ENCODE assay signal across 8 cellular contexts in the genomic region with DNA sequence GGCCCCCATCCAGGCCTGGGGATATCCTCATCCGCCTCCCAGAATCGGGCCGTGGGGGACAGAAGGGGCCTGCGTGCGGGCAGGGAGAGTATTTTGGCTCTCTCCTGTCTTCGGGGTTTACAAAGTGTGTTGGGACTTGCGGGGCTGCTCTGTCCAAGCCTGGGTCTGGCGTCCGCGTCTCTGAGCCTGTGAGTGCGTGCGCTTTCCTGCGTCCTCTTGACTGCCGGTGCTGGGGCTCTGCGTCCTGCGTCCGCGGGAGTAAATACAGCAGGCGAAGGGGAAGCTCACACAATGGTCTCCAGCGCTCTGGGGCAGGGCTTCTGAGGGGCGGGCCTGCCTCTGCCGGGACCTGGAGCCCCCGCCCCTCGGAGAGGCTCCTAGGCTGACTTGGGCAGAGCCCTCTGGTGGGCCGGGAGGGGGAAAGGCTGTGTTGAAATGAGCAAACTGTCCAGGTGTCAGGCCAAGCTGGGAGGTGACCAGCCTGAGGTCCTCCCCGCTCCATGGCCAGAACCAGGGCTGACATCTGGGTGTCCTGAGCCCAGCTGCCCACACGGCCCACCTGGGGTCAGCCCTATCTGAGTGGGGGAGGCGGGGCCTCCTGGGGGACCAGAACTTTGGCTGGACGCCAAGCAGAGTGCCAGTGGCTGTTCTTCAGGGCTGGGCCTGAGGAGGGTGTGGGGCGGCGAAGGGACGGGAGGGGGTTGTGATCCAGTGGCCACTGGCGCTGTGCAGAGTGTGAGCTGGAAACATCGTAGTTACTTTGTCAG.
DNase-seq lines count a peak whose midpoint lies in the region; ATAC-seq and TF ChIP-seq lines count a peak whose summit lies in the region.

No MANE protein-coding gene starts in this region.

- DNase-seq in CD4-positive, alpha-beta T cell, result peak; percentile 48 to 78 (median 66)
- DNase-seq in KG1 (lab: John Stamatoyannopoulos, UW) (peak; percentile 26), choroid plexus epithelial cell (ENCODE audit: low read depth) (peak; percentile 91), kidney glomerular epithelial cell (lab: John Stamatoyannopoulos, UW) (peak; percentile 36)
- DNase-seq in activated CD4-positive, alpha-beta T cell treated with anti-CD3 and anti-CD28 coated beads for 1 hour, result peak; percentile 57
- DNase-seq in stimulated activated CD4-positive, alpha-beta T cell treated with anti-CD3 and anti-CD28 coated beads, Interleukin-12 subunit alpha, Interleukin-12 subunit beta, amount 100 ng/mL, for 48 hours (ENCODE audit: low read depth in 2 of 3, low spot score in 1 of 3), result peak; percentile 54 to 70 (median 59)

- TF ChIP-seq CTCF in CD4-positive, alpha-beta T cell (IDR thresholded peaks at IDR 0.05), result peak; percentile 59
- peak; percentile 48 for TF ChIP-seq CTCF in choroid plexus epithelial cell (conservative IDR thresholded peaks at IDR 0.05; ENCODE audit: low read depth, low read length)

- intact Hi-C loops in CD4-positive, alpha-beta T cell (cut with DNase I, micrococcal nuclease), result loop anchor here (2.0 to 5.0 kb wide), 3 partner anchors 33 to 92 kb away; no protein-coding TSS in a partner anchor

- no peaks in the 10 kb centered on the region for H3K9me3 Mint-ChIP-seq in CD4-positive, alpha-beta T cell

- ATAC-seq in CD4-positive, alpha-beta T cell (ENCODE audit: poor library complexity), result peak; percentile 70
- ATAC-seq in HG03457 (IDR thresholded peaks at IDR 0.05; ENCODE audit: unreplicated experiment), result no peak
- no peak for ATAC-seq in GM19452 (IDR thresholded peaks at IDR 0.05; ENCODE audit: unreplicated experiment)

- H3K4me1 Mint-ChIP-seq in CD4-positive, alpha-beta T cell (ENCODE audit: low read depth), result peaks cover 85% of the 10 kb centered on the region

- H3K27me3 Mint-ChIP-seq in CD4-positive, alpha-beta T cell, result no peaks in the 10 kb centered on the region

- no peaks in the 10 kb centered on the region for H3K9me3 ChIP-seq in CD4-positive, alpha-beta T cell (ENCODE audit: control insufficient read depth, low read length)

- POLR2A ChIA-PET in CD4-positive, alpha-beta T cell (lab: Charles Lee), result interaction anchor here (0.6 to 6.1 kb wide), 24 partner anchors 8 to 1022 kb away, joined by 3 to 91 read pairs (median 8); no protein-coding TSS in a partner anchor

- peak overlapping the region; percentile 100 for H3K4me3 Mint-ChIP-seq in CD4-positive, alpha-beta T cell

- H3K27ac ChIP-seq in CD4-positive, alpha-beta T cell (ENCODE audit: low read depth, low read length), result peak overlapping the region; percentile 82

- H3K27ac Mint-ChIP-seq in CD4-positive, alpha-beta T cell, result peak overlapping the region; percentile 93

- H3K4me3 ChIP-seq in choroid plexus epithelial cell (ENCODE audit: low read depth, low read length), result peak overlapping the region; percentile 85

- CTCF ChIA-PET in CD4-positive, alpha-beta T cell (lab: Charles Lee), result interaction anchor here (0.6 to 6.9 kb wide), 11 partner anchors 12 to 465 kb away, joined by 3 to 40 read pairs (median 5); no protein-coding TSS in a partner anchor

- H3K27me3 ChIP-seq in CD4-positive, alpha-beta T cell (ENCODE audit: control insufficient read depth, insufficient read depth, low read length), result no peaks in the 10 kb centered on the region

- peaks cover 37% of the 10 kb centered on the region for H3K36me3 Mint-ChIP-seq in CD4-positive, alpha-beta T cell (ENCODE audit: low read depth)

Comparison
In these comparisons a context has a peak if more than half of its experiments do, and no peak if none do; other contexts are left out.
1. DNase-seq: peak in every context shown above with its lines; median percentile 91 in choroid plexus epithelial cell; 66 in CD4-positive, alpha-beta T cell; 59 in stimulated activated CD4-positive, alpha-beta T cell treated with anti-CD3 and anti-CD28 coated beads, Interleukin-12 subunit alpha, Interleukin-12 subunit beta, amount 100 ng/mL, for 48 hours; 57 in activated CD4-positive, alpha-beta T cell treated with anti-CD3 and anti-CD28 coated beads for 1 hour; 36 in kidney glomerular epithelial cell; 26 in KG1.